Comparison of ENCODE assay signal across 11 cellular contexts in the genomic region with DNA sequence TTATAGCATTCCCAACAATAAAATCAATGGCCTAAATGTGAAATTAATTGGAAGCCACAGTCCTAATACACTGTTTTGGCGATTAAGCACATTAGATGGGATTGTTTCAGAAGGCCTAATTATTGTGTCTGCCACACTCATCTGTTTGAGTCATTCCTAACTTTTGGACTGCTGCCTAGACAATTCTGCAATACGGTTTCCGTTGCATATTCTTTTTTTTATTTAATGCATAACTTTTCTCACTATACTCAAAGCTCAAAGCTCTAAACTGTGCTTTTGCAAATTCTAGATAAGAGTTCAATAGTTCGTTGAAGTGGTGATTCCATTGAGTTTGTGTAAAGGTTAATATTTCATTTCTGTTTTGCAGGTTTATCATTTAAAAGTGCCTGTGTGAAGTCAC. TPM values are rescaled to one million over a fixed set of nuclear protein-coding genes. Genes with fewer than 3 reads are reported as not detected.
DNase-seq lines count a peak whose midpoint lies in the region; ATAC-seq and TF ChIP-seq lines count a peak whose summit lies in the region.
"Had no signal": no experiment of that assay in that cellular context is flagged by ENCODE, and none has a peak within 500 bp of the region (broad histone marks: within the 10 kb centered on the region; RNA-seq: fewer than 3 reads in every experiment).

No MANE protein-coding gene starts in this region.

- ATAC-seq in HG03565 (IDR thresholded peaks at IDR 0.05; ENCODE audit: unreplicated experiment), result no peak

- H3K4me2 ChIP-seq in OCI-LY3 (ENCODE audit: low read length), result peak overlapping the region; percentile 38
- H3K4me2 ChIP-seq: BLaER1 had no signal

- H3K4me3 ChIP-seq in OCI-LY3 (ENCODE audit: low read length) (no peak overlapping the region), muscle layer of duodenum (ENCODE audit: low read depth in 1 of 2, low read length in 2 of 2) (no peak overlapping the region), spleen (no peak overlapping the region)
- H3K4me3 ChIP-seq: BLaER1 had no signal

- intact Hi-C loops in spleen (cut with DNase I; ENCODE audit: low total_unique reads), result no loop called here

- no peak overlapping the region for H2AFZ ChIP-seq in OCI-LY3 (ENCODE audit: low read depth, low read length)

- no peaks in the 10 kb centered on the region for H3K27me3 ChIP-seq in OCI-LY3 (ENCODE audit: low read depth, low read length)
- no peaks in the 10 kb centered on the region for H3K27me3 ChIP-seq in muscle layer of duodenum (ENCODE audit: low read depth, low read length)
- H3K27me3 ChIP-seq in spleen (replicated peaks in 1 of 7), result no peaks in the 10 kb centered on the region
- H3K27me3 ChIP-seq: BLaER1 had no signal

- no peaks in the 10 kb centered on the region for H3K79me2 ChIP-seq in OCI-LY3 (ENCODE audit: low read length)

- WGBS in spleen, 5 donors, result 54 to 83% (median 78%) methylated on average over 4 of the region's 4 CpGs

- H3K9ac ChIP-seq in OCI-LY3 (ENCODE audit: low read length), result no peak overlapping the region
- H3K9ac ChIP-seq: BLaER1 had no signal

- H3K9me3 ChIP-seq in OCI-LY3 (ENCODE audit: insufficient read depth, low read length), result no peaks in the 10 kb centered on the region
- no peaks in the 10 kb centered on the region for H3K9me3 ChIP-seq in muscle layer of duodenum (ENCODE audit: control insufficient read depth in 1 of 2, low read length in 2 of 2)
- no peaks in the 10 kb centered on the region for H3K9me3 ChIP-seq in spleen
- H3K9me3 ChIP-seq: BLaER1 had no signal

- in situ Hi-C loops in ACHN (cut with HindIII; ENCODE audit: low pct_ligation_motif_present, low pct_unique_long_range_greater_than_20kb, low sequenced_read_pairs), result no loop called here

- TF ChIP-seq POLR2A in spleen (IDR thresholded peaks at IDR 0.05), result no peak

- H4K20me1 ChIP-seq in OCI-LY3 (ENCODE audit: insufficient read depth, low read length), result no peaks in the 10 kb centered on the region

- peaks cover 45% of the 10 kb centered on the region for H3K4me1 ChIP-seq in OCI-LY3 (ENCODE audit: low read length)
- H3K4me1 ChIP-seq in muscle layer of duodenum (ENCODE audit: control insufficient read depth in 1 of 2, insufficient read depth in 2 of 2, low read length in 2 of 2), result peaks cover 12 to 47% of the 10 kb centered on the region in 2 donors
- H3K4me1 ChIP-seq in spleen, result peaks cover 0 to 79% (median 18%) of the 10 kb centered on the region in 6 donors
- H3K4me1 ChIP-seq: BLaER1 had no signal

- H3K27ac ChIP-seq in OCI-LY3 (ENCODE audit: low read length) (no peak overlapping the region), epithelial cell of prostate (peak overlapping the region; percentile 90), muscle layer of duodenum (ENCODE audit: low read length) (peak overlapping the region; percentile 79), spleen (peak overlapping the region in 1 of 8 donors; percentile 19)
- H3K27ac ChIP-seq: BLaER1 had no signal

- H3K36me3 ChIP-seq in OCI-LY3 (replicated peaks; ENCODE audit: low read depth, low read length) (peaks cover 12% of the 10 kb centered on the region), muscle layer of duodenum (ENCODE audit: control insufficient read depth in 1 of 2, insufficient read depth in 2 of 2, low read length in 2 of 2) (peaks cover 0 to 16% of the 10 kb centered on the region in 2 donors), spleen (peaks cover 0 to 22% (median 9%) of the 10 kb centered on the region in 6 donors)

- DNase-seq in ACHN (peak; percentile 68), epithelial cell of prostate (ENCODE audit: low read depth, low spot score) (no peak), NCI-H1417 treated with DMSO at 0.1 percent for 48 hours (lab: John Stamatoyannopoulos, UW) (no peak), SKM-1 treated with dmso at 0.1 percent for 144 hours (lab: John Stamatoyannopoulos, UW; ENCODE audit: unreplicated experiment) (no peak), spleen (no peak)
- DNase-seq: hippocampal formation, NCI-H1092 treated with DMSO at 0.1 percent for 48 hours had no signal

- TF ChIP-seq CTCF in OCI-LY3 (IDR thresholded peaks at IDR 0.05; ENCODE audit: low read depth, low read length) (no peak), spleen (IDR thresholded peaks at IDR 0.05 in 8 of 11, conservative IDR thresholded peaks at IDR 0.05 in 3 of 11) (no peak)

RNA-seq across cellular contexts. Expression of a gene that starts 53.1 kb away (rescaled TPM):
- 10 to 100 TPM; 28.2 to 56.3 (median 40.4) TPM for total RNA-seq in spleen
- polyA plus RNA-seq in spleen, result 1 to 10 TPM; 7.0 to 7.7 (median 7.4) TPM
